1 cellular context compared by ENCODE assay signal in the genomic region with DNA sequence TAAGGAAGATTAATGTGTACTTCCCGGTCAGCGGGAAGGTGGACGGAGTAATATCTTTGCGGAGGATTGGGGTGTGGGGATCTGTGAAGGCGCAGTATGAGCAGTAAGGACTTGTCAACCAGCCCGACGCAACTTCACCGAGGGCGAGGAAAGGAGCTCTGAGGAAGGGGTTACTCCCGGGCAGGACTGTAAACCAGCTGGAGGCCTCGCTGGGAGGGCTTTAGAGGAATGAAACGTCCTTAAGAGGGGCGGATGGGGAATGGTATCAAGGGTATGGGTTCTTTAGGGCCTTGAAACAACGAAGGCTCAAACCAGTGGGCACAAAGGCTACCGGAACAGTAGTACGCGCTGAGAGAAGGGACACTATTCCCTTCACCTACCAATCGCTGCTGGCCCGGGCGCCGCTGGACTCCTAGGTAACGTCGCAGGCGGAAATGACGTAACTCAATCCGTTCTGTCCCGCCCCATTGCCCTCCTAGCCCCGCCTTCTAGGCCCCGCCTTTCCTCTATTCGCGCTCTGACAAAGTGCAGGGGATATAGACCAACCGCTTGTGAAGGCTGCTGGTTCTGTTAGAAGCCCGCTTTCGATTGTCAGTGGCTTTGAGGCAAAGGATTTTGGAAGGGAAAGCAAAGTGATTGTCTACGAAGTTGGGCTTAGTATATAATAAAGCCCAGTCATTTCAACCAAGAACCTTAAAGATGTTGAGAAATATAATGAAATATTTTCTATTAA.
TF ChIP-seq lines count a peak whose summit lies in the region.

A gene with protein sequence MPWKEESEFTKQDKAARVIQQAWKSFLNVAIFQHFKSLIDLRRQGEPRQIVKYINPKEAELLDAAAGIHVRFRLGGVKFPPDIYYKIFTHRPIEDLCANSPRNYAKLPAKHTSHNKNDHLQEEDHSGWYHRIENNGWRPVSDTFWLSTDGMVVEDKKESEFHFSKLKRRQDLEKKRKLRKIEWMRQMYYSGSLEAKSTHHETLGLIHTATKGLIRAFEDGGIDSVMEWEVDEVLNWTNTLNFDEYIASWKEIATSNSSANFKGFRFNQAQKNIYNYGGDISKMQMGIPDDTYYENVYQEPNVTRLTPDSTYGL (minus strand): TSS at position 439 of the 733 bp plus-strand sequence. CDS start 5,970 bp downstream, outside the sequence.

TF ChIP-seq in HepG2, 621 proteins besides CTCF, POLR2A, EP300 and RAD21 (continued from another document and continues in another):
- TF ChIP-seq, protein P1, sequence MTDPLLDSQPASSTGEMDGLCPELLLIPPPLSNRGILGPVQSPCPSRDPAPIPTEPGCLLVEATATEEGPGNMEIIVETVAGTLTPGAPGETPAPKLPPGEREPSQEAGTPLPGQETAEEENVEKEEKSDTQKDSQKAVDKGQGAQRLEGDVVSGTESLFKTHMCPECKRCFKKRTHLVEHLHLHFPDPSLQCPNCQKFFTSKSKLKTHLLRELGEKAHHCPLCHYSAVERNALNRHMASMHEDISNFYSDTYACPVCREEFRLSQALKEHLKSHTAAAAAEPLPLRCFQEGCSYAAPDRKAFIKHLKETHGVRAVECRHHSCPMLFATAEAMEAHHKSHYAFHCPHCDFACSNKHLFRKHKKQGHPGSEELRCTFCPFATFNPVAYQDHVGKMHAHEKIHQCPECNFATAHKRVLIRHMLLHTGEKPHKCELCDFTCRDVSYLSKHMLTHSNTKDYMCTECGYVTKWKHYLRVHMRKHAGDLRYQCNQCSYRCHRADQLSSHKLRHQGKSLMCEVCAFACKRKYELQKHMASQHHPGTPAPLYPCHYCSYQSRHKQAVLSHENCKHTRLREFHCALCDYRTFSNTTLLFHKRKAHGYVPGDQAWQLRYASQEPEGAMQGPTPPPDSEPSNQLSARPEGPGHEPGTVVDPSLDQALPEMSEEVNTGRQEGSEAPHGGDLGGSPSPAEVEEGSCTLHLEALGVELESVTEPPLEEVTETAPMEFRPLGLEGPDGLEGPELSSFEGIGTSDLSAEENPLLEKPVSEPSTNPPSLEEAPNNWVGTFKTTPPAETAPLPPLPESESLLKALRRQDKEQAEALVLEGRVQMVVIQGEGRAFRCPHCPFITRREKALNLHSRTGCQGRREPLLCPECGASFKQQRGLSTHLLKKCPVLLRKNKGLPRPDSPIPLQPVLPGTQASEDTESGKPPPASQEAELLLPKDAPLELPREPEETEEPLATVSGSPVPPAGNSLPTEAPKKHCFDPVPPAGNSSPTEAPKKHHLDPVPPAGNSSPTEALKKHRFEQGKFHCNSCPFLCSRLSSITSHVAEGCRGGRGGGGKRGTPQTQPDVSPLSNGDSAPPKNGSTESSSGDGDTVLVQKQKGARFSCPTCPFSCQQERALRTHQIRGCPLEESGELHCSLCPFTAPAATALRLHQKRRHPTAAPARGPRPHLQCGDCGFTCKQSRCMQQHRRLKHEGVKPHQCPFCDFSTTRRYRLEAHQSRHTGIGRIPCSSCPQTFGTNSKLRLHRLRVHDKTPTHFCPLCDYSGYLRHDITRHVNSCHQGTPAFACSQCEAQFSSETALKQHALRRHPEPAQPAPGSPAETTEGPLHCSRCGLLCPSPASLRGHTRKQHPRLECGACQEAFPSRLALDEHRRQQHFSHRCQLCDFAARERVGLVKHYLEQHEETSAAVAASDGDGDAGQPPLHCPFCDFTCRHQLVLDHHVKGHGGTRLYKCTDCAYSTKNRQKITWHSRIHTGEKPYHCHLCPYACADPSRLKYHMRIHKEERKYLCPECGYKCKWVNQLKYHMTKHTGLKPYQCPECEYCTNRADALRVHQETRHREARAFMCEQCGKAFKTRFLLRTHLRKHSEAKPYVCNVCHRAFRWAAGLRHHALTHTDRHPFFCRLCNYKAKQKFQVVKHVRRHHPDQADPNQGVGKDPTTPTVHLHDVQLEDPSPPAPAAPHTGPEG (CRISPR knock-in tag; IDR thresholded peaks at IDR 0.05) = no peak
- TF ChIP-seq, protein P2, sequence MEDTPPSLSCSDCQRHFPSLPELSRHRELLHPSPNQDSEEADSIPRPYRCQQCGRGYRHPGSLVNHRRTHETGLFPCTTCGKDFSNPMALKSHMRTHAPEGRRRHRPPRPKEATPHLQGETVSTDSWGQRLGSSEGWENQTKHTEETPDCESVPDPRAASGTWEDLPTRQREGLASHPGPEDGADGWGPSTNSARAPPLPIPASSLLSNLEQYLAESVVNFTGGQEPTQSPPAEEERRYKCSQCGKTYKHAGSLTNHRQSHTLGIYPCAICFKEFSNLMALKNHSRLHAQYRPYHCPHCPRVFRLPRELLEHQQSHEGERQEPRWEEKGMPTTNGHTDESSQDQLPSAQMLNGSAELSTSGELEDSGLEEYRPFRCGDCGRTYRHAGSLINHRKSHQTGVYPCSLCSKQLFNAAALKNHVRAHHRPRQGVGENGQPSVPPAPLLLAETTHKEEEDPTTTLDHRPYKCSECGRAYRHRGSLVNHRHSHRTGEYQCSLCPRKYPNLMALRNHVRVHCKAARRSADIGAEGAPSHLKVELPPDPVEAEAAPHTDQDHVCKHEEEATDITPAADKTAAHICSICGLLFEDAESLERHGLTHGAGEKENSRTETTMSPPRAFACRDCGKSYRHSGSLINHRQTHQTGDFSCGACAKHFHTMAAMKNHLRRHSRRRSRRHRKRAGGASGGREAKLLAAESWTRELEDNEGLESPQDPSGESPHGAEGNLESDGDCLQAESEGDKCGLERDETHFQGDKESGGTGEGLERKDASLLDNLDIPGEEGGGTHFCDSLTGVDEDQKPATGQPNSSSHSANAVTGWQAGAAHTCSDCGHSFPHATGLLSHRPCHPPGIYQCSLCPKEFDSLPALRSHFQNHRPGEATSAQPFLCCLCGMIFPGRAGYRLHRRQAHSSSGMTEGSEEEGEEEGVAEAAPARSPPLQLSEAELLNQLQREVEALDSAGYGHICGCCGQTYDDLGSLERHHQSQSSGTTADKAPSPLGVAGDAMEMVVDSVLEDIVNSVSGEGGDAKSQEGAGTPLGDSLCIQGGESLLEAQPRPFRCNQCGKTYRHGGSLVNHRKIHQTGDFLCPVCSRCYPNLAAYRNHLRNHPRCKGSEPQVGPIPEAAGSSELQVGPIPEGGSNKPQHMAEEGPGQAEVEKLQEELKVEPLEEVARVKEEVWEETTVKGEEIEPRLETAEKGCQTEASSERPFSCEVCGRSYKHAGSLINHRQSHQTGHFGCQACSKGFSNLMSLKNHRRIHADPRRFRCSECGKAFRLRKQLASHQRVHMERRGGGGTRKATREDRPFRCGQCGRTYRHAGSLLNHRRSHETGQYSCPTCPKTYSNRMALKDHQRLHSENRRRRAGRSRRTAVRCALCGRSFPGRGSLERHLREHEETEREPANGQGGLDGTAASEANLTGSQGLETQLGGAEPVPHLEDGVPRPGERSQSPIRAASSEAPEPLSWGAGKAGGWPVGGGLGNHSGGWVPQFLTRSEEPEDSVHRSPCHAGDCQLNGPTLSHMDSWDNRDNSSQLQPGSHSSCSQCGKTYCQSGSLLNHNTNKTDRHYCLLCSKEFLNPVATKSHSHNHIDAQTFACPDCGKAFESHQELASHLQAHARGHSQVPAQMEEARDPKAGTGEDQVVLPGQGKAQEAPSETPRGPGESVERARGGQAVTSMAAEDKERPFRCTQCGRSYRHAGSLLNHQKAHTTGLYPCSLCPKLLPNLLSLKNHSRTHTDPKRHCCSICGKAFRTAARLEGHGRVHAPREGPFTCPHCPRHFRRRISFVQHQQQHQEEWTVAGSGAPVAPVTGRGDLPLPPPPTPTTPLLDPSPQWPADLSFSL (CRISPR knock-in tag; IDR thresholded peaks at IDR 0.05) = no peak
- TF ChIP-seq ZBTB38 (CRISPR knock-in tag; IDR thresholded peaks at IDR 0.05) = no peak; the same call in 1 of the 2 replicates
- TF ChIP-seq, protein P3, sequence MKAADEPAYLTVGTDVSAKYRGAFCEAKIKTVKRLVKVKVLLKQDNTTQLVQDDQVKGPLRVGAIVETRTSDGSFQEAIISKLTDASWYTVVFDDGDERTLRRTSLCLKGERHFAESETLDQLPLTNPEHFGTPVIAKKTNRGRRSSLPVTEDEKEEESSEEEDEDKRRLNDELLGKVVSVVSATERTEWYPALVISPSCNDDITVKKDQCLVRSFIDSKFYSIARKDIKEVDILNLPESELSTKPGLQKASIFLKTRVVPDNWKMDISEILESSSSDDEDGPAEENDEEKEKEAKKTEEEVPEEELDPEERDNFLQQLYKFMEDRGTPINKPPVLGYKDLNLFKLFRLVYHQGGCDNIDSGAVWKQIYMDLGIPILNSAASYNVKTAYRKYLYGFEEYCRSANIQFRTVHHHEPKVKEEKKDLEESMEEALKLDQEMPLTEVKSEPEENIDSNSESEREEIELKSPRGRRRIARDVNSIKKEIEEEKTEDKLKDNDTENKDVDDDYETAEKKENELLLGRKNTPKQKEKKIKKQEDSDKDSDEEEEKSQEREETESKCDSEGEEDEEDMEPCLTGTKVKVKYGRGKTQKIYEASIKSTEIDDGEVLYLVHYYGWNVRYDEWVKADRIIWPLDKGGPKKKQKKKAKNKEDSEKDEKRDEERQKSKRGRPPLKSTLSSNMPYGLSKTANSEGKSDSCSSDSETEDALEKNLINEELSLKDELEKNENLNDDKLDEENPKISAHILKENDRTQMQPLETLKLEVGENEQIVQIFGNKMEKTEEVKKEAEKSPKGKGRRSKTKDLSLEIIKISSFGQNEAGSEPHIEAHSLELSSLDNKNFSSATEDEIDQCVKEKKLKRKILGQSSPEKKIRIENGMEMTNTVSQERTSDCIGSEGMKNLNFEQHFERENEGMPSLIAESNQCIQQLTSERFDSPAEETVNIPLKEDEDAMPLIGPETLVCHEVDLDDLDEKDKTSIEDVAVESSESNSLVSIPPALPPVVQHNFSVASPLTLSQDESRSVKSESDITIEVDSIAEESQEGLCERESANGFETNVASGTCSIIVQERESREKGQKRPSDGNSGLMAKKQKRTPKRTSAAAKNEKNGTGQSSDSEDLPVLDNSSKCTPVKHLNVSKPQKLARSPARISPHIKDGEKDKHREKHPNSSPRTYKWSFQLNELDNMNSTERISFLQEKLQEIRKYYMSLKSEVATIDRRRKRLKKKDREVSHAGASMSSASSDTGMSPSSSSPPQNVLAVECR (CRISPR knock-in tag; IDR thresholded peaks at IDR 0.05; ENCODE audit: borderline replicate concordance) = peak; percentile 91
- no peak for TF ChIP-seq JUNB (CRISPR knock-in tag; IDR thresholded peaks at IDR 0.05; ENCODE audit: borderline replicate concordance)
- TF ChIP-seq, protein P4, sequence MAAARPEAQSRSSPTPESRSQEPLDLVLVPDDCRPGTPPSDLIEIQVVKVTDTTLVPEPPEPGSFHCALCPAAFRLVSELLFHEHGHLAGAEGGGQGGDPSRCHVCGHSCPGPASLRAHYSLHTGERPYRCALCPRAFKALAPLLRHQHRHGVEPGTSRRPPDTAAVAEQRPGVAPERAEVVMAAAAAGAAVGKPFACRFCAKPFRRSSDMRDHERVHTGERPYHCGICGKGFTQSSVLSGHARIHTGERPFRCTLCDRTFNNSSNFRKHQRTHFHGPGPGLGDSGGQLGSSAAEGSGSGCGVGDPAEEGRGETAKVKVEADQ (CRISPR knock-in tag; IDR thresholded peaks at IDR 0.05; ENCODE audit: borderline replicate concordance) = 0 out of 2 replicates have a peak, but pooled peaks have one; percentile 47
- no peak for TF ChIP-seq NCOA5 (CRISPR knock-in tag; IDR thresholded peaks at IDR 0.05)
- TF ChIP-seq NFIC (IDR thresholded peaks at IDR 0.05; ENCODE audit: low read length) = no peak
- peak; percentile 69 for TF ChIP-seq RXRB (CRISPR knock-in tag; IDR thresholded peaks at IDR 0.05; ENCODE audit: borderline replicate concordance)
- TF ChIP-seq, protein P5, sequence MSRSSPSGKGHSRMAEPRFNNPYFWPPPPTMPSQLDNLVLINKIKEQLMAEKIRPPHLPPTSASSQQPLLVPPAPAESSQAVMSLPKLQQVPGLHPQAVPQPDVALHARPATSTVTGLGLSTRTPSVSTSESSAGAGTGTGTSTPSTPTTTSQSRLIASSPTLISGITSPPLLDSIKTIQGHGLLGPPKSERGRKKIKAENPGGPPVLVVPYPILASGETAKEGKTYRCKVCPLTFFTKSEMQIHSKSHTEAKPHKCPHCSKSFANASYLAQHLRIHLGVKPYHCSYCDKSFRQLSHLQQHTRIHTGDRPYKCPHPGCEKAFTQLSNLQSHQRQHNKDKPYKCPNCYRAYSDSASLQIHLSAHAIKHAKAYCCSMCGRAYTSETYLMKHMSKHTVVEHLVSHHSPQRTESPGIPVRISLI (CRISPR knock-in tag; IDR thresholded peaks at IDR 0.05; ENCODE audit: borderline replicate concordance) = no peak
- no peak for TF ChIP-seq MAFF (IDR thresholded peaks at IDR 0.05; ENCODE audit: low read depth, low read length)
- TF ChIP-seq, protein P6, sequence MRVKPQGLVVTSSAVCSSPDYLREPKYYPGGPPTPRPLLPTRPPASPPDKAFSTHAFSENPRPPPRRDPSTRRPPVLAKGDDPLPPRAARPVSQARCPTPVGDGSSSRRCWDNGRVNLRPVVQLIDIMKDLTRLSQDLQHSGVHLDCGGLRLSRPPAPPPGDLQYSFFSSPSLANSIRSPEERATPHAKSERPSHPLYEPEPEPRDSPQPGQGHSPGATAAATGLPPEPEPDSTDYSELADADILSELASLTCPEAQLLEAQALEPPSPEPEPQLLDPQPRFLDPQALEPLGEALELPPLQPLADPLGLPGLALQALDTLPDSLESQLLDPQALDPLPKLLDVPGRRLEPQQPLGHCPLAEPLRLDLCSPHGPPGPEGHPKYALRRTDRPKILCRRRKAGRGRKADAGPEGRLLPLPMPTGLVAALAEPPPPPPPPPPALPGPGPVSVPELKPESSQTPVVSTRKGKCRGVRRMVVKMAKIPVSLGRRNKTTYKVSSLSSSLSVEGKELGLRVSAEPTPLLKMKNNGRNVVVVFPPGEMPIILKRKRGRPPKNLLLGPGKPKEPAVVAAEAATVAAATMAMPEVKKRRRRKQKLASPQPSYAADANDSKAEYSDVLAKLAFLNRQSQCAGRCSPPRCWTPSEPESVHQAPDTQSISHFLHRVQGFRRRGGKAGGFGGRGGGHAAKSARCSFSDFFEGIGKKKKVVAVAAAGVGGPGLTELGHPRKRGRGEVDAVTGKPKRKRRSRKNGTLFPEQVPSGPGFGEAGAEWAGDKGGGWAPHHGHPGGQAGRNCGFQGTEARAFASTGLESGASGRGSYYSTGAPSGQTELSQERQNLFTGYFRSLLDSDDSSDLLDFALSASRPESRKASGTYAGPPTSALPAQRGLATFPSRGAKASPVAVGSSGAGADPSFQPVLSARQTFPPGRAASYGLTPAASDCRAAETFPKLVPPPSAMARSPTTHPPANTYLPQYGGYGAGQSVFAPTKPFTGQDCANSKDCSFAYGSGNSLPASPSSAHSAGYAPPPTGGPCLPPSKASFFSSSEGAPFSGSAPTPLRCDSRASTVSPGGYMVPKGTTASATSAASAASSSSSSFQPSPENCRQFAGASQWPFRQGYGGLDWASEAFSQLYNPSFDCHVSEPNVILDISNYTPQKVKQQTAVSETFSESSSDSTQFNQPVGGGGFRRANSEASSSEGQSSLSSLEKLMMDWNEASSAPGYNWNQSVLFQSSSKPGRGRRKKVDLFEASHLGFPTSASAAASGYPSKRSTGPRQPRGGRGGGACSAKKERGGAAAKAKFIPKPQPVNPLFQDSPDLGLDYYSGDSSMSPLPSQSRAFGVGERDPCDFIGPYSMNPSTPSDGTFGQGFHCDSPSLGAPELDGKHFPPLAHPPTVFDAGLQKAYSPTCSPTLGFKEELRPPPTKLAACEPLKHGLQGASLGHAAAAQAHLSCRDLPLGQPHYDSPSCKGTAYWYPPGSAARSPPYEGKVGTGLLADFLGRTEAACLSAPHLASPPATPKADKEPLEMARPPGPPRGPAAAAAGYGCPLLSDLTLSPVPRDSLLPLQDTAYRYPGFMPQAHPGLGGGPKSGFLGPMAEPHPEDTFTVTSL (CRISPR knock-in tag; IDR thresholded peaks at IDR 0.05; ENCODE audit: borderline replicate concordance) = peak; percentile 16; the same call in 1 of the 2 replicates
- no peak for TF ChIP-seq GTF2F1 (IDR thresholded peaks at IDR 0.05; ENCODE audit: low read length)
- no peak for TF ChIP-seq ZNF235 (CRISPR knock-in tag; IDR thresholded peaks at IDR 0.05; ENCODE audit: borderline replicate concordance)
- TF ChIP-seq, protein P7, sequence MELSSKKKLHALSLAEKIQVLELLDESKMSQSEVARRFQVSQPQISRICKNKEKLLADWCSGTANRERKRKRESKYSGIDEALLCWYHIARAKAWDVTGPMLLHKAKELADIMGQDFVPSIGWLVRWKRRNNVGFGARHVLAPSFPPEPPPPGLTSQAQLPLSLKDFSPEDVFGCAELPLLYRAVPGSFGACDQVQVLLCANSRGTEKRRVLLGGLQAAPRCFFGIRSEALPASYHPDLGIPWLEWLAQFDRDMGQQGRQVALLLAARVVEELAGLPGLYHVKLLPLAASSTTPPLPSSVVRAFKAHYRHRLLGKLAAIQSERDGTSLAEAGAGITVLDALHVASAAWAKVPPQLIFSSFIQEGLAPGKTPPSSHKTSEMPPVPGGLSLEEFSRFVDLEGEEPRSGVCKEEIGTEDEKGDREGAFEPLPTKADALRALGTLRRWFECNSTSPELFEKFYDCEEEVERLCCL (CRISPR knock-in tag; IDR thresholded peaks at IDR 0.05; ENCODE audit: borderline replicate concordance) = no peak
